In genomic region chr19:6737873-6738725, GRCh38 we compare ENCODE assay signal across 8 cellular contexts. TPM values are rescaled to one million over a fixed set of nuclear protein-coding genes. Genes with fewer than 3 reads are reported as not detected.
DNase-seq lines count a peak whose midpoint lies in the region; ATAC-seq and TF ChIP-seq lines count a peak whose summit lies in the region.

No MANE protein-coding gene starts in this region.

- H3K36me3 ChIP-seq in adipocyte (ENCODE audit: control insufficient read depth, insufficient read depth, low read length, severe bottlenecking) (peaks cover 11% of the 10 kb centered on the region), psoas muscle (ENCODE audit: insufficient read depth in 1 of 2, low read depth in 1 of 2) (peaks cover 0 to 26% of the 10 kb centered on the region in 2 donors)

- ATAC-seq in left cardiac atrium (peak; percentile 17 to 35), psoas muscle (peak; percentile 56 to 70 (median 60)), GM21786 (IDR thresholded peaks at IDR 0.05; ENCODE audit: unreplicated experiment) (no peak)

- H3K27ac ChIP-seq in psoas muscle, result peak overlapping the region; percentile 94

- intact Hi-C loops in left cardiac atrium (cut with DNase I), result loop anchor here in 1 of 2 donors (5.0 kb wide), 2 partner anchors 221 to 366 kb away; partner anchors contain the start of gene ALKBH7
- intact Hi-C loops in psoas muscle (cut with DNase I), result loop anchor here (1.0 to 5.0 kb wide), 4 partner anchors 125 to 221 kb away; partner anchors contain the start of gene TNFSF9 (in 1 of the 2)

- peak; percentile 72 for TF ChIP-seq CTCF in LNCaP clone FGC (IDR thresholded peaks at IDR 0.05; ENCODE audit: control insufficient read depth, extremely low read depth, insufficient read depth)
- peak; percentile 63 for TF ChIP-seq CTCF in psoas muscle (IDR thresholded peaks at IDR 0.05)

- H3K27me3 ChIP-seq in adipocyte (replicated peaks; ENCODE audit: control insufficient read depth, insufficient read depth, low read length) (no peaks in the 10 kb centered on the region), psoas muscle (ENCODE audit: insufficient read depth in 3 of 3, low read length in 2 of 3) (no peaks in the 10 kb centered on the region)

- DNase-seq in NCI-H1092 treated with DMSO at 0.1 percent for 48 hours (lab: John Stamatoyannopoulos, UW) (peak; percentile 34), NCI-H1092 (lab: John Stamatoyannopoulos, UW) (no peak), LNCaP clone FGC (ENCODE audit: low read depth) (peak; percentile 100), SW480 (ENCODE audit: low spot score) (peak; percentile 85), adipocyte (ENCODE audit: low read depth) (peak; percentile 91), left cardiac atrium (peak; percentile 95), psoas muscle (peak; percentile 94 to 96)

- H3K4me1 ChIP-seq in adipocyte (ENCODE audit: control insufficient read depth, insufficient read depth, low read length) (peaks cover 42% of the 10 kb centered on the region), psoas muscle (peaks cover 38% of the 10 kb centered on the region)

- H3K9me3 ChIP-seq in adipocyte (ENCODE audit: control insufficient read depth, low read length) (no peaks in the 10 kb centered on the region), psoas muscle (no peaks in the 10 kb centered on the region)

- H3K4me3 ChIP-seq in LNCaP clone FGC (ENCODE audit: low read depth, low read length), result no peak overlapping the region
- H3K4me3 ChIP-seq in adipocyte (ENCODE audit: low read length), result peak overlapping the region; percentile 73
- H3K4me3 ChIP-seq in psoas muscle, result peak overlapping the region; percentile 83

- peak overlapping the region; percentile 81 for H3K9ac ChIP-seq in adipocyte (ENCODE audit: low read length)

- WGBS in psoas muscle, 3 donors, result 5 to 12% (median 11%) methylated on average over 11 of the region's 11 CpGs

RNA-seq across cellular contexts. Expression of gene GPR108, which starts 0.7 kb away (rescaled TPM):
- total RNA-seq in left cardiac atrium (10 to 100 TPM; 25.7 to 35.4 TPM), psoas muscle (10 to 100 TPM; 12.5 to 27.8 (median 21.3) TPM)
- polyA plus RNA-seq in psoas muscle, result 10 to 100 TPM; 19.3 to 25.7 (median 25.0) TPM

RNA-seq across cellular contexts. Expression of gene TRIP10, which starts 1.4 kb away (rescaled TPM):
- total RNA-seq in left cardiac atrium (10 to 100 TPM; 67.5 to 74.0 TPM), psoas muscle (100 to 1,000 TPM; 215 to 264 (median 223) TPM)
- polyA plus RNA-seq in psoas muscle, result 100 to 1,000 TPM; 104 to 297 (median 234) TPM

RNA-seq across cellular contexts. Expression of gene C3, which starts 17.6 kb away (rescaled TPM):
- 1,000 to 10,000 TPM in 1 of 2 donors, 100 to 1,000 TPM in 1; 373 to 1,073 TPM for total RNA-seq in left cardiac atrium
- 100 to 1,000 TPM in 2 of 4 donors, 10 to 100 TPM in 2; 78.6 to 120 (median 94.9) TPM for total RNA-seq in psoas muscle
- 10 to 100 TPM; 37.7 to 88.8 (median 72.7) TPM for polyA plus RNA-seq in psoas muscle

RNA-seq across cellular contexts. Expression of gene SH2D3A, which starts 29.1 kb away (rescaled TPM):
- under 1 TPM; 0.47 to 0.65 TPM for total RNA-seq in left cardiac atrium
- total RNA-seq in psoas muscle, result under 1 TPM in 1 of 4 donors, not detected in 3; 0.13 TPM
- under 1 TPM; 0.07 to 0.17 (median 0.10) TPM for polyA plus RNA-seq in psoas muscle

RNA-seq across cellular contexts. Expression of gene VAV1, which starts 34.4 kb away (rescaled TPM):
- 1 to 10 TPM; 3.9 to 7.4 TPM for total RNA-seq in left cardiac atrium
- 1 to 10 TPM; 1.1 to 1.8 (median 1.7) TPM for total RNA-seq in psoas muscle
- polyA plus RNA-seq in psoas muscle, result under 1 TPM; 0.20 to 0.39 (median 0.38) TPM
